In genomic region chr11:30196400-30197206, GRCh38 we compare ENCODE assay signal across 8 cellular contexts. TPM values are rescaled to one million over a fixed set of nuclear protein-coding genes. Genes with fewer than 3 reads are reported as not detected.
DNase-seq lines count a peak whose midpoint lies in the region; ATAC-seq and TF ChIP-seq lines count a peak whose summit lies in the region.

No MANE protein-coding gene starts in this region.

- intact Hi-C loops in vagina (cut with DNase I), result loop anchor here (10.0 kb wide), 1 partner anchor 62 kb away; no protein-coding TSS in a partner anchor

- TF ChIP-seq CTCF in C4-2B (conservative IDR thresholded peaks at IDR 0.05) (peak; percentile 91), fibroblast of villous mesenchyme (IDR thresholded peaks at IDR 0.05; ENCODE audit: insufficient read depth, low read depth, low read length) (peak; percentile 70), vagina (IDR thresholded peaks at IDR 0.05) (peak in 2 of 3 experiments; percentile 25 to 47)

- H3K27me3 ChIP-seq in vagina, result no peaks in the 10 kb centered on the region

- no peaks in the 10 kb centered on the region for H3K9me3 ChIP-seq in vagina

- H3K4me1 ChIP-seq in vagina, result no peaks in the 10 kb centered on the region

- TF ChIP-seq POLR2A in vagina (IDR thresholded peaks at IDR 0.05), result no peak

- no peak overlapping the region for H3K27ac ChIP-seq in C4-2B
- no peak overlapping the region for H3K27ac ChIP-seq in vagina

- ATAC-seq in GM18858 (IDR thresholded peaks at IDR 0.05; ENCODE audit: unreplicated experiment) (peak; percentile 94), HG02973 (IDR thresholded peaks at IDR 0.05; ENCODE audit: unreplicated experiment) (peak; percentile 92)

- no peaks in the 10 kb centered on the region for H3K36me3 ChIP-seq in vagina

- DNase-seq in NCI-H2196 (lab: John Stamatoyannopoulos, UW; ENCODE audit: unreplicated experiment) (peak; percentile 14), activated T-cell treated with anti-CD3 and anti-CD28 coated beads for 1 hour (ENCODE audit: low read depth) (peak; percentile 4), fibroblast of villous mesenchyme (ENCODE audit: low read depth) (peak; percentile 8), occipital lobe (lab: John Stamatoyannopoulos, UW) (peak; percentile 15), vagina (ENCODE audit: extremely low spot score in 2 of 2) (no peak)

- H3K4me3 ChIP-seq in fibroblast of villous mesenchyme (ENCODE audit: low read depth, low read length) (no peak overlapping the region), vagina (no peak overlapping the region)

RNA-seq across cellular contexts. Expression of gene FSHB, which starts 34.2 kb away (rescaled TPM):
- total RNA-seq in fibroblast of villous mesenchyme, result not detected in 2 replicates
- not detected for total RNA-seq in occipital lobe
- not detected for total RNA-seq in vagina

Comparison
In these comparisons a context has a peak if more than half of its experiments do, and no peak if none do; other contexts are left out.
1. CTCF ChIP-seq: peak in every context shown above with its lines; median percentile 91 in C4-2B; 70 in fibroblast of villous mesenchyme; 36 in vagina.
2. DNase-seq: peak in NCI-H2196 (single experiment), activated T-cell treated with anti-CD3 and anti-CD28 coated beads for 1 hour (single experiment), fibroblast of villous mesenchyme (single experiment) and occipital lobe (single experiment); none in vagina (0 of 2).